ENCODE assay signal across 8 cellular contexts in the genomic region with DNA sequence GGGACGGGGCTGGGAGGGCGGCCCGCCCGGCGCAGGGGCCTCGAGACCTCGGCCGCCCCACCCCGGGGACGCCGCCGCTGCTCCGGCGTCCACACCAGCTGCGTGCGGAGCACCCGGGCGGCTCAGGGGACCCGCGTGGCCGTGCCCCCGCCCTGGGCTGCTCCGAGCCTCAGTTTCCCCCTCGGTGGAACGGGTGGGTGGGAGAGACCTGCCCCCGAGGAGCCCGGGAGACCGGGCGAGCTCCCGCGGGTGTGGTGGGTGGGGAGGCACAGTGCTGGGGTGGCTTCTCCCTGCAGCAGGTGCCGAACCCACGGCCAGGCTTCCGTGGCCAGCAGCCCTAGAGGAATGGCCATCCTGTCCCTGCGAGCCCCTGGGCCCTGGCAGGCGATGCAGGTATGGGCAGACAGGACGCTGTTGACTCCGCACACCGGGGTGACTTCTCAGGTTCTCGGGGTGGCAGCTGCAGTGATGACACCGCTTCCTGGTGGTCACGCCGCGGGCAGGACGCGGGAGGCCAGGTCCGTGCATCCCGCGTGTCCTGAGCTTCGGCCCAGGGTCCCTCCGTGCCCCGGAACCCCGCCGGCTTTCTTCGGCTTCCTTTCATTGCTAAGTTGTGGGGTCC. TPM values are rescaled to one million over a fixed set of nuclear protein-coding genes. Genes with fewer than 3 reads are reported as not detected.
DNase-seq lines count a peak whose midpoint lies in the region; ATAC-seq and TF ChIP-seq lines count a peak whose summit lies in the region.

No MANE protein-coding gene starts in this region.

- BruUV-seq in PC-3 (replicated peaks; lab: Mats Ljungman, UMichigan) = no TSS peak

- H3K27me3 ChIP-seq in PC-3 (ENCODE audit: low read length) (no peaks in the 10 kb centered on the region), osteoblast (ENCODE audit: insufficient read depth, low read length) (no peaks in the 10 kb centered on the region)

- H3K27ac ChIP-seq in PC-3 (ENCODE audit: low read length) (no peak overlapping the region), osteoblast (ENCODE audit: low read depth, low read length) (no peak overlapping the region)

- ATAC-seq in PC-3 = no peak
- no peak for ATAC-seq in HG02973 (IDR thresholded peaks at IDR 0.05; ENCODE audit: unreplicated experiment)
- no peak for ATAC-seq in HG03520 (IDR thresholded peaks at IDR 0.05; ENCODE audit: unreplicated experiment)

- CTCF ChIA-PET in PC-3 (lab: Charles Lee) = interaction anchor here (0.5 kb wide), 1 partner anchor 124 kb away, joined by 5 read pairs; no protein-coding TSS in a partner anchor

- H3K4me2 ChIP-seq in PC-3 (ENCODE audit: low read length) = peak overlapping the region; percentile 81
- peak overlapping the region; percentile 86 for H3K4me2 ChIP-seq in osteoblast (ENCODE audit: insufficient read depth, low read length)

- intact Hi-C loops in PC-3 (cut with micrococcal nuclease) = no loop called here

- TF ChIP-seq CTCF in PC-3 (conservative IDR thresholded peaks at IDR 0.05; ENCODE audit: low read depth, low read length) = no peak
- TF ChIP-seq CTCF in epithelial cell of esophagus (IDR thresholded peaks at IDR 0.05; ENCODE audit: insufficient read depth, low read depth, low read length, missing control alignments) = no peak
- no peak for TF ChIP-seq CTCF in osteoblast (IDR thresholded peaks at IDR 0.05; ENCODE audit: extremely low read depth, low read depth, low read length)

- DNase-seq in COLO668 (lab: John Stamatoyannopoulos, UW; ENCODE audit: unreplicated experiment) = peak; percentile 28
- no peak for DNase-seq in PC-3
- DNase-seq in epithelial cell of esophagus (ENCODE audit: low read depth) = no peak
- DNase-seq in osteoblast (ENCODE audit: insufficient read length, low spot score, missing footprints) = peak; percentile 91
- DNase-seq in dedifferentiated amniotic fluid mesenchymal stem cell (ENCODE audit: extremely low spot score) = no peak
- no peak for DNase-seq in NCI-H526 treated with DMSO at 0.1 percent for 48 hours (lab: John Stamatoyannopoulos, UW)

- H3K4me1 ChIP-seq in PC-3 (ENCODE audit: insufficient read depth, low read length) (peaks cover 4% of the 10 kb centered on the region; the same call in 1 of the 2 replicates), osteoblast (ENCODE audit: insufficient read depth, low read length) (peaks cover 10% of the 10 kb centered on the region)

- H3K9ac ChIP-seq in PC-3 (ENCODE audit: low read length) = peak overlapping the region; percentile 37

- H2AFZ ChIP-seq in PC-3 (ENCODE audit: low read length) = no peak overlapping the region
- H2AFZ ChIP-seq in osteoblast (ENCODE audit: low read length) = no peak overlapping the region

- no peaks in the 10 kb centered on the region for H4K20me1 ChIP-seq in PC-3 (ENCODE audit: low read length)
- H4K20me1 ChIP-seq in osteoblast (ENCODE audit: insufficient read depth, low read length) = peaks cover 11% of the 10 kb centered on the region

- H3K4me3 ChIP-seq in PC-3 (ENCODE audit: low read length) (peak overlapping the region; percentile 66), epithelial cell of esophagus (ENCODE audit: low read length) (peak overlapping the region; percentile 65), osteoblast (ENCODE audit: insufficient read depth, low read length) (peak overlapping the region; percentile 76)

- no peaks in the 10 kb centered on the region for H3K9me3 ChIP-seq in PC-3 (ENCODE audit: low read length)
- no peaks in the 10 kb centered on the region for H3K9me3 ChIP-seq in osteoblast (ENCODE audit: low read depth, low read length)

- H3F3A ChIP-seq in PC-3 (ENCODE audit: low read length, unreplicated experiment) = no peaks in the 10 kb centered on the region

- no peaks in the 10 kb centered on the region for H3K79me2 ChIP-seq in PC-3 (ENCODE audit: low read length)
- H3K79me2 ChIP-seq in osteoblast (ENCODE audit: insufficient read depth, low read length) = peaks cover 44% of the 10 kb centered on the region

- H3K9me2 ChIP-seq in PC-3 (replicated peaks; ENCODE audit: low read length) = no peaks in the 10 kb centered on the region

- POLR2A ChIA-PET in PC-3 (lab: Charles Lee; ENCODE audit: unreplicated experiment) = no interaction called here

- H3K36me3 ChIP-seq in PC-3 (ENCODE audit: low read depth, low read length) (no peaks in the 10 kb centered on the region), osteoblast (ENCODE audit: insufficient read depth, low read length) (no peaks in the 10 kb centered on the region)

RNA-seq across cellular contexts. Expression of a gene that starts 0.7 kb away (rescaled TPM):
- total RNA-seq in PC-3 (2014; rRNA removed) = 128 and 139 TPM in 2 replicates
- 48.6 and 48.9 TPM in 2 replicates for total RNA-seq in osteoblast

RNA-seq across cellular contexts. Expression of a gene that starts 26.1 kb away (rescaled TPM):
- total RNA-seq in PC-3 (2014; rRNA removed) (159 and 199 TPM in 2 replicates), osteoblast (166 and 239 TPM in 2 replicates)

RNA-seq across cellular contexts. Expression of a gene that starts 30.6 kb away (rescaled TPM):
- total RNA-seq in PC-3 (2014; rRNA removed) = 4.2 and 6.1 TPM in 2 replicates
- total RNA-seq in osteoblast = 4.7 and 5.1 TPM in 2 replicates

Comparison
In these comparisons a context has a peak if more than half of its experiments do, and no peak if none do; other contexts are left out.
1. DNase-seq: peak in COLO668 (single experiment) and osteoblast (single experiment); none in PC-3 (single experiment), epithelial cell of esophagus (single experiment), dedifferentiated amniotic fluid mesenchymal stem cell (single experiment) and NCI-H526 treated with DMSO at 0.1 percent for 48 hours (single experiment).
2. Peak in every context shown above with its lines, with median percentiles within 50 percentile points of each other: H3K4me3 ChIP-seq.